In the genomic region with DNA sequence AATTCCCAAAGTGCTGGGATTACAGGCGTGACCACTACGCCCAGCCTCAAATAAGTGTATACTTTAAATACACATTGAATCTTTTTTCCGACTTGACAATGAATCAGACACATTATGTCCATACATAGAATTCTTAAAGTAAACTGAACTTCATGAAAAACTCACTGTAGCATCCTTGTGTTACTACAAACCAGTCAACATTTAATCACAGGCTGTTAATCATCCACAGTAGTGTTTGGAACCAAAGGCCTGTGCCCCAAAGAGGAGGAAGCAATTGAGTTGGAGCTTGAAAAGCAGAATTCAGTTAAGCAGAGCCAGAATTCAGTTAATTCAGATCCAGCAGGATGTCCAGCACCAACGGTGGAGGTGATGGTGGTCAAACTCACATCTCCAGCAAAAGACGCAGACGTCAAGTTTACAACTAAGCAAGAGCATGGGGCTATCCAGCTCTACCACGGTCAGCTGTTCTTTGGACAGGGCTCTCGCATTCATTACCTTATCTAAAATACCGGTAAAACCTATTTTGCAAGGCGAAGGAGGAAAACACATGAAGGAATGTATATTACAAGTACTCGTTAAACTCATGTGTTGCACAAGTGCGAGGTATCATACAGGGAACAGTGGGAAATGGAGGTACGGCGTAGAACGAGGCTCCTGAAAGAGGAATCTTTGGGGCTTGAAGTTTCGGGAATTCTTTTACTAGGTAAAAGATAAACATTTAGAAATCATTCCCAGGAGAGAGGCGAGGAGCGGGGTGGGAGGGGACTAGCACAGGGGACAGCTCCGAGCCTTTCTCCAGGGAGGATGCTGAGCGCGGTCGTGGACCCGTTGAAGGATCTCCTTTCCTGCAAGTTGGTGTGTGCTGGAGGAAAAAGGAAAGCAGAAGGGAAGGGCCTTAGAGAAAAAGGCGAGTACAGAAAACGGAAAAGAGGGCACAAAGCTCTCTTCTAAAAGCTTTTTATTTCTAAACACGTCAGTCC, we compare ENCODE assay signal across 8 cellular contexts. TPM values are rescaled to one million over a fixed set of nuclear protein-coding genes. Genes with fewer than 3 reads are reported as not detected.
A peak's percentile ranks its signal among the peaks of the same experiment; 100 is the strongest.
DNase-seq lines count a peak whose midpoint lies in the region; ATAC-seq and TF ChIP-seq lines count a peak whose summit lies in the region.

No MANE protein-coding gene starts in this region.

- no peaks in the 10 kb centered on the region for H3K27me3 ChIP-seq in adrenal gland

- peaks cover 0 to 7% of the 10 kb centered on the region in 2 donors for H3K36me3 ChIP-seq in adrenal gland (replicated peaks in 1 of 2)

- TF ChIP-seq CTCF in LNCaP clone FGC (IDR thresholded peaks at IDR 0.05; ENCODE audit: control insufficient read depth, extremely low read depth, insufficient read depth): no peak
- TF ChIP-seq CTCF in adrenal gland (IDR thresholded peaks at IDR 0.05): no peak

- no peak for ATAC-seq in HG03175 (IDR thresholded peaks at IDR 0.05; ENCODE audit: unreplicated experiment)

- H3K9me3 ChIP-seq in adrenal gland (replicated peaks in 1 of 3) (no peaks in the 10 kb centered on the region), iPS-18c (ENCODE audit: control insufficient read depth, insufficient read depth, low read length) (no peaks in the 10 kb centered on the region)

- no peak for TF ChIP-seq POLR2A in adrenal gland (IDR thresholded peaks at IDR 0.05)

- H3K27ac ChIP-seq in adrenal gland: peak overlapping the region in 2 of 5 donors; percentile 97 to 98

- H3K4me3 ChIP-seq in LNCaP clone FGC (ENCODE audit: low read depth, low read length) (peak overlapping the region; percentile 77), adrenal gland (peak overlapping the region in 3 of 4 donors; percentile 38 to 90 (median 86)), iPS-18c (ENCODE audit: insufficient read depth, low read depth, low read length) (peak overlapping the region; percentile 95), skeletal muscle cell (ENCODE audit: low read depth, low read length) (peak overlapping the region; percentile 100)

- intact Hi-C loops in adrenal gland (cut with DNase I): no loop called here

- DNase-seq in DMS79 treated with DMSO at 0.1 percent for 48 hours (lab: John Stamatoyannopoulos, UW) (peak; percentile 30), DMS79 (lab: John Stamatoyannopoulos, UW) (no peak), LNCaP clone FGC (ENCODE audit: low read depth) (no peak), adrenal gland (peak in 5 of 7 donors; percentile 15 to 33 (median 22)), skeletal muscle cell (ENCODE audit: low read depth) (no peak), MV-4-11 (lab: John Stamatoyannopoulos, UW) (no peak)

- peaks cover 9 to 27% of the 10 kb centered on the region in 2 donors for H3K4me1 ChIP-seq in adrenal gland (replicated peaks in 1 of 2)

- 27 to 29% (median 28%) methylated on average over 26 of the region's 26 CpGs for WGBS in adrenal gland, 4 donors

RNA-seq across cellular contexts. Expression of gene SLC39A6, which starts 1.0 kb away (rescaled TPM):
- 10 to 100 TPM; 30.5 to 42.9 (median 39.2) TPM for total RNA-seq in adrenal gland
- 10 to 100 TPM in 1 of 3 donors, 1 to 10 TPM in 2; 4.3 to 54.2 (median 6.1) TPM for polyA plus RNA-seq in adrenal gland

RNA-seq across cellular contexts. Expression of gene ELP2, which starts 1.5 kb away (rescaled TPM):
- 10 to 100 TPM; 27.4 to 78.7 (median 61.5) TPM for total RNA-seq in adrenal gland
- 100 to 1,000 TPM in 1 of 3 donors, 10 to 100 TPM in 2; 52.4 to 150 (median 97.4) TPM for polyA plus RNA-seq in adrenal gland

RNA-seq across cellular contexts. Expression of gene MOCOS, which starts 59.1 kb away (rescaled TPM):
- 10 to 100 TPM; 15.3 to 88.1 (median 21.4) TPM for total RNA-seq in adrenal gland
- 10 to 100 TPM in 2 of 3 donors, 1 to 10 TPM in 1; 7.6 to 48.1 (median 10.0) TPM for polyA plus RNA-seq in adrenal gland

Comparison
In these comparisons a context has a peak if more than half of its experiments do, and no peak if none do; other contexts are left out.
1. DNase-seq: peak in DMS79 treated with DMSO at 0.1 percent for 48 hours (single experiment) and adrenal gland (5 of 7); none in DMS79 (single experiment), LNCaP clone FGC (single experiment), skeletal muscle cell (single experiment) and MV-4-11 (single experiment).
2. Peak in every context shown above with its lines, with median percentiles within 50 percentile points of each other: H3K4me3 ChIP-seq.